13 cellular contexts compared by ENCODE assay signal in genomic region chr2:63051795-63052333, GRCh38. TPM values are rescaled to one million over a fixed set of nuclear protein-coding genes. Genes with fewer than 3 reads are reported as not detected.
DNase-seq lines count a peak whose midpoint lies in the region; ATAC-seq and TF ChIP-seq lines count a peak whose summit lies in the region.
"Had no signal": no experiment of that assay in that cellular context is flagged by ENCODE, and none has a peak within 500 bp of the region (broad histone marks: within the 10 kb centered on the region; RNA-seq: fewer than 3 reads in every experiment).

No MANE protein-coding gene starts in this region.

- H3K27ac Mint-ChIP-seq in Caco-2 (ENCODE audit: unreplicated experiment) = peak overlapping the region; percentile 89
- no peak overlapping the region for H3K27ac Mint-ChIP-seq in neural crest cell (ENCODE audit: unreplicated experiment)

- DNase-seq in Caco-2 (peak in 1 of 2 experiments; percentile 30), choroid plexus epithelial cell (ENCODE audit: low read depth) (no peak), neural crest cell (ENCODE audit: low read depth, low spot score) (no peak), KG1 (lab: John Stamatoyannopoulos, UW) (no peak), NCI-H226 (no peak), NCI-H146 (lab: John Stamatoyannopoulos, UW) (no peak)
- DNase-seq: DMS79 treated with DMSO at 0.1 percent for 48 hours, esophagus squamous epithelium, left ventricle myocardium superior, NCI-H524 had no signal

- H3K4me1 Mint-ChIP-seq in Caco-2 (ENCODE audit: low read depth, unreplicated experiment) (no peaks in the 10 kb centered on the region), neural crest cell (peaks cover 57% of the 10 kb centered on the region)

- ATAC-seq in GM18519 (IDR thresholded peaks at IDR 0.05; ENCODE audit: low FRiP score, unreplicated experiment) = no peak
- ATAC-seq: left ventricle myocardium superior had no signal

- H3K27me3 Mint-ChIP-seq in Caco-2 (ENCODE audit: insufficient read depth, unreplicated experiment) = no peaks in the 10 kb centered on the region
- H3K27me3 Mint-ChIP-seq in neural crest cell (ENCODE audit: low read depth) = peaks cover 96% of the 10 kb centered on the region

- H3K36me3 ChIP-seq in Caco-2 (ENCODE audit: control insufficient read depth, insufficient read depth, low read length) = peaks cover 6% of the 10 kb centered on the region
- no peaks in the 10 kb centered on the region for H3K36me3 ChIP-seq in HUES64 (ENCODE audit: insufficient read depth, low read length)

- H3K4me3 Mint-ChIP-seq in Caco-2 (ENCODE audit: unreplicated experiment) (peak overlapping the region; percentile 85), neural crest cell (peak overlapping the region; percentile 85)

- H3K27ac ChIP-seq in HUES64 (ENCODE audit: low read depth, low read length) = no peak overlapping the region

- peak overlapping the region; percentile 52 for H3K4me3 ChIP-seq in Caco-2 (ENCODE audit: low read depth, low read length)
- H3K4me3 ChIP-seq in HUES64 (ENCODE audit: low read length) = peak overlapping the region; percentile 82
- peak overlapping the region; percentile 51 for H3K4me3 ChIP-seq in choroid plexus epithelial cell (ENCODE audit: low read depth, low read length)

- H3K9me3 Mint-ChIP-seq in Caco-2 (ENCODE audit: unreplicated experiment) (no peaks in the 10 kb centered on the region), neural crest cell (no peaks in the 10 kb centered on the region)

- H3K4me1 ChIP-seq in Caco-2 (no peaks in the 10 kb centered on the region), HUES64 (ENCODE audit: insufficient read depth, low read length) (peaks cover 22% of the 10 kb centered on the region)

- H3K9me3 ChIP-seq in Caco-2 (0 out of 2 replicates have a peak, but pooled peaks cover 3% of the 10 kb centered on the region), HUES64 (ENCODE audit: insufficient read depth, low read depth, low read length) (no peaks in the 10 kb centered on the region)
- H3K9me3 ChIP-seq: esophagus squamous epithelium had no signal

- intact Hi-C loops in Caco-2 (cut with micrococcal nuclease; ENCODE audit: unreplicated experiment) = loop anchor here (2.0 kb wide), 1 partner anchor 141 kb away; no protein-coding TSS in a partner anchor

- peaks cover 58% of the 10 kb centered on the region for H3K36me3 Mint-ChIP-seq in Caco-2 (ENCODE audit: insufficient read depth, unreplicated experiment)
- peaks cover 13% of the 10 kb centered on the region for H3K36me3 Mint-ChIP-seq in neural crest cell (ENCODE audit: low read depth)

- POLR2A ChIA-PET in Caco-2 (lab: Charles Lee) = interaction anchor here (0.6 kb wide), 1 partner anchor 812 kb away, joined by 4 read pairs; no protein-coding TSS in a partner anchor

- CTCF ChIA-PET in Caco-2 (lab: Charles Lee) = interaction anchor here (0.6 kb wide), 1 partner anchor 1256 kb away, joined by 3 read pairs; no protein-coding TSS in a partner anchor

- no TSS peak for BruUV-seq in Caco-2 (replicated peaks; lab: Mats Ljungman, UMichigan)

- no peak for TF ChIP-seq CTCF in Caco-2 (IDR thresholded peaks at IDR 0.05; ENCODE audit: insufficient read depth in 1 of 2, low read depth in 1 of 2, low read length in 1 of 2, severe bottlenecking in 1 of 2, unreplicated experiment in 1 of 2)
- no peak for TF ChIP-seq CTCF in choroid plexus epithelial cell (conservative IDR thresholded peaks at IDR 0.05; ENCODE audit: low read depth, low read length)
- TF ChIP-seq CTCF in neural crest cell (conservative IDR thresholded peaks at IDR 0.05) = no peak

- H3K9ac ChIP-seq in HUES64 (ENCODE audit: low read depth, low read length) = peak overlapping the region; percentile 10; the same call in 1 of the 2 replicates

- WGBS in HUES64 = 3% methylated on average over 42 of the region's 42 CpGs

- no peaks in the 10 kb centered on the region for H3K27me3 ChIP-seq in Caco-2 (replicated peaks; ENCODE audit: control insufficient read depth, insufficient read depth, low read length)
- peaks cover 99% of the 10 kb centered on the region for H3K27me3 ChIP-seq in HUES64 (ENCODE audit: insufficient read depth, low read length)

RNA-seq across cellular contexts. Expression of gene OTX1, which starts 1.2 kb away (rescaled TPM):
- 14.4 and 16.0 TPM in 2 replicates for total RNA-seq in Caco-2 (2022)
- 0.75 TPM for polyA plus RNA-seq in HUES64 (2013, experiment 1 of 2)
- 1.2 TPM for polyA plus RNA-seq in HUES64 (2013, experiment 2 of 2)
- total RNA-seq in neural crest cell = 12.4 and 15.1 TPM in 2 replicates
- total RNA-seq: left ventricle myocardium superior; T-helper 2 cell treated with Interferon-gamma antibody and Interleukin-4, amounts not matched to agents 100 ng/mL and 5 ng/mL, for 36 hours had no signal
